ENCODE assay signal across 1 cellular context in genomic region chr7:155763721-155764431, GRCh38.
TF ChIP-seq lines count a peak whose summit lies in the region.

No MANE protein-coding gene starts in this region.

TF ChIP-seq in GM12878, 131 proteins besides CTCF, POLR2A, EP300 and RAD21 (continued from another document):
- TF ChIP-seq JUNB (IDR thresholded peaks at IDR 0.05) (0 out of 2 replicates have a peak, but pooled peaks have one; percentile 10), SKIL (IDR thresholded peaks at IDR 0.05; ENCODE audit: low read depth, poor library complexity, severe bottlenecking) (no peak), SMC3 (IDR thresholded peaks at IDR 0.05; ENCODE audit: borderline replicate concordance, low read length) (no peak), CBX5 (IDR thresholded peaks at IDR 0.05; ENCODE audit: low read depth) (peak; percentile 36; the same call in 1 of the 2 replicates), IRF4 (IDR thresholded peaks at IDR 0.05; ENCODE audit: low read depth, low read length) (0 out of 2 replicates have a peak, but pooled peaks have one; percentile 5), MAX (IDR thresholded peaks at IDR 0.05; ENCODE audit: low read depth, low read length) (no peak), GATAD2B (conservative IDR thresholded peaks at IDR 0.05; ENCODE audit: low read depth) (no peak), FOXM1 (IDR thresholded peaks at IDR 0.05; ENCODE audit: low read depth, low read length) (peak; percentile 44; the same call in 1 of the 2 replicates), HDGF (IDR thresholded peaks at IDR 0.05) (no peak), RB1 (IDR thresholded peaks at IDR 0.05; ENCODE audit: borderline replicate concordance) (no peak), EED (IDR thresholded peaks at IDR 0.05; ENCODE audit: low read depth) (peak; percentile 81), BCL3 (IDR thresholded peaks at IDR 0.05; ENCODE audit: borderline replicate concordance, insufficient read depth, low read depth, low read length, poor library complexity, severe bottlenecking) (no peak), PAX5 (IDR thresholded peaks at IDR 0.05; ENCODE audit: borderline replicate concordance, low read depth, low read length) (peak; percentile 27; the same call in 1 of the 2 replicates), TAF1 (IDR thresholded peaks at IDR 0.05; ENCODE audit: borderline replicate concordance, low read depth, low read length) (no peak), TBL1XR1 (IDR thresholded peaks at IDR 0.05; ENCODE audit: low read depth, low read length) (no peak), MLLT1 (IDR thresholded peaks at IDR 0.05) (no peak), EZH2 (IDR thresholded peaks at IDR 0.05; ENCODE audit: borderline replicate concordance, control insufficient read depth, low read depth, low read length) (no peak), STAT3 (IDR thresholded peaks at IDR 0.05; ENCODE audit: low read depth, low read length) (no peak), RAD51 (IDR thresholded peaks at IDR 0.05) (no peak), CHD4 (IDR thresholded peaks at IDR 0.05) (no peak), RELA (IDR thresholded peaks at IDR 0.05; ENCODE audit: borderline replicate concordance, partially characterized antibody) (no peak), RUNX3 (IDR thresholded peaks at IDR 0.05; ENCODE audit: low read length) (peak; percentile 87), CREB1 (IDR thresholded peaks at IDR 0.05; ENCODE audit: low read depth) (peak; percentile 53; the same call in 1 of the 2 replicates), RELB (IDR thresholded peaks at IDR 0.05; ENCODE audit: low read depth) (no peak), IRF5 (IDR thresholded peaks at IDR 0.05; ENCODE audit: borderline replicate concordance) (no peak), CHD1 (IDR thresholded peaks at IDR 0.05; ENCODE audit: low read depth, low read length) (no peak), CREM (IDR thresholded peaks at IDR 0.05; ENCODE audit: low read depth) (peak; percentile 40; the same call in 1 of the 2 replicates), GABPA (IDR thresholded peaks at IDR 0.05; ENCODE audit: low read depth) (no peak), TARDBP (IDR thresholded peaks at IDR 0.05; ENCODE audit: borderline replicate concordance) (no peak), TCF3 (IDR thresholded peaks at IDR 0.05; ENCODE audit: borderline replicate concordance, insufficient read depth, low read depth, low read length) (0 out of 2 replicates have a peak, but pooled peaks have one; percentile 12), KAT2A (conservative IDR thresholded peaks at IDR 0.05; ENCODE audit: control insufficient read depth, low read depth, low read length) (no peak), BCL11A (IDR thresholded peaks at IDR 0.05; ENCODE audit: low read depth, low read length) (no peak), SIX5 (IDR thresholded peaks at IDR 0.05; ENCODE audit: low read depth, low read length, severe bottlenecking) (no peak), POLR2AphosphoS5 (IDR thresholded peaks at IDR 0.05; ENCODE audit: low read length) (0 out of 2 replicates have a peak, but pooled peaks have one; percentile 28), MXI1 (IDR thresholded peaks at IDR 0.05; ENCODE audit: low read depth, low read length) (no peak), WRNIP1 (IDR thresholded peaks at IDR 0.05; ENCODE audit: borderline replicate concordance, low read depth, low read length) (no peak), ZBED1 (IDR thresholded peaks at IDR 0.05; ENCODE audit: borderline replicate concordance) (0 out of 2 replicates have a peak, but pooled peaks have one; percentile 38), MTA2 (IDR thresholded peaks at IDR 0.05; ENCODE audit: low read depth) (no peak), CBFB (IDR thresholded peaks at IDR 0.05; ENCODE audit: low read depth) (peak; percentile 63; the same call in 1 of the 2 replicates)
TF ChIP-seq in GM12878: peak in this region for 13.
